Comparison of ENCODE assay signal across 9 cellular contexts in the genomic region with DNA sequence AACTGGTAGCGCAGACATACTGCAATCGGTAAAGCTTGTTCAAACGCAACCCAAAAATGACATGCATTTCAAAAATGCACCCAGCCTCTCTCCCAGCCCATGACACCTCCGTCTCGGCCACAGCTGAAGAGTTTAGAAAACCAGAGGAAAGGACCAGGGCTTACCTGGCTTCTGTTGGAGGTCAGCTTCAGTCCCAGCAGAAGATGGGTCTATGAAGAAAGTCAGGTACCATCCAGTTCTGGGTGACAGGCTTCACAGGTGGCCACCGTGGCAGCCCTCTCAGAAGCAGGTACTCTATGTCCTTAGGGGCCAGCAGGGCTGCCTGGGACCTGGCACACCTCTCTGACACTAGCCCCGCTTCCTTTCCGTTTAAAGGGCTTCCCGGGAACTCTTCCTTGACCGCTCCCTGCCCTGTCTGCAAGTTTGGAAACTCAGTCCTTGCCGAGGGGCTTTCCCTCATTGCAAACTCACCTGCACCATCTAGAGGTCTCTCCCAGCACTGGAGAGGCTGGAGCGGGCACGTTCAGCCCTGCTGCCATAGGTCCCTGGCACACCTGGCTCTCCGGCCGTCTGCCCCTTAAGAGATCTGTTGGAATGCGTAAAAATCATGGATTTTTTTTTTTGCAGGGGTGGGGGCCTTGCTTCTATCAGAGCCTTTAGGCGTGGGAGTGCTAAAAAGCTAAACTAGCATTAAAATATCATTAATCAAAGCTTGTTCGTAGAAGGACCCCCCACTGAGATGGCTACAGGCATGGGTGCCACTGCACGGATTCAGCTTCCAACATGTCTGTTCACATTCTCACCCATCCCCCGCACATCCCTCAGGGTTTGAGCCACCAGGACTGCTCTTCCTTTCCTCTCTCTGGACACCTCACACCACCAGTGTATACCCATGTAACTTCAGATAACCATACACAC. TPM values are rescaled to one million over a fixed set of nuclear protein-coding genes. Genes with fewer than 3 reads are reported as not detected.
DNase-seq lines count a peak whose midpoint lies in the region; ATAC-seq and TF ChIP-seq lines count a peak whose summit lies in the region.
"Had no signal": no experiment of that assay in that cellular context is flagged by ENCODE, and none has a peak within 500 bp of the region (broad histone marks: within the 10 kb centered on the region; RNA-seq: fewer than 3 reads in every experiment).

Gene EDAR (minus strand): TSS at position 425 of the 918 bp plus-strand sequence. CDS start 58,206 bp downstream, outside the sequence.

- peak within 1 kb of the TSS; percentile 23 for H3K4me3 Mint-ChIP-seq in activated T-helper 2 cell treated with anti-CD3 and anti-CD28 coated beads, Interferon-gamma antibody, Interleukin-2, Interleukin-4, amounts not matched to agents 10 μg/mL and 5 μg/mL and 100 μg/mL, durations not matched to agents 14 hours and 24 hours and 36 hours (ENCODE audit: low read depth)
- H3K4me3 Mint-ChIP-seq: B cell had no signal

- H3K4me1 Mint-ChIP-seq in activated T-helper 2 cell treated with anti-CD3 and anti-CD28 coated beads, Interferon-gamma antibody, Interleukin-2, Interleukin-4, amounts not matched to agents 10 μg/mL and 5 μg/mL and 100 μg/mL, durations not matched to agents 14 hours and 24 hours and 36 hours (ENCODE audit: low read depth): peaks cover 13% of the 10 kb centered on the region
- H3K4me1 Mint-ChIP-seq: B cell had no signal

- H3K9ac ChIP-seq in rectal smooth muscle tissue (ENCODE audit: low read length): no peak within 1 kb of the TSS

- peak; percentile 39 for ATAC-seq in gastroesophageal sphincter
- ATAC-seq in GM18868 (IDR thresholded peaks at IDR 0.05; ENCODE audit: unreplicated experiment): no peak
- ATAC-seq in GM19035 (IDR thresholded peaks at IDR 0.05; ENCODE audit: unreplicated experiment): no peak

- H3K36me3 ChIP-seq in gastroesophageal sphincter: no peaks in the 10 kb centered on the region
- no peaks in the 10 kb centered on the region for H3K36me3 ChIP-seq in rectal smooth muscle tissue (ENCODE audit: control insufficient read depth, insufficient read depth, low read length)

- H3K9me3 ChIP-seq in gastroesophageal sphincter: no peaks in the 10 kb centered on the region

- H3K4me1 ChIP-seq in gastroesophageal sphincter (peaks cover 0 to 6% (median 0%) of the 10 kb centered on the region in 3 donors), rectal smooth muscle tissue (ENCODE audit: control insufficient read depth, insufficient read depth, low read length) (no peaks in the 10 kb centered on the region)

- H3K4me3 ChIP-seq in gastroesophageal sphincter (no peak within 1 kb of the TSS), rectal smooth muscle tissue (ENCODE audit: low read length) (peak within 1 kb of the TSS; percentile 6)

- no peak for TF ChIP-seq EP300 in gastroesophageal sphincter (IDR thresholded peaks at IDR 0.05)

- H3K27ac Mint-ChIP-seq in activated T-helper 2 cell treated with anti-CD3 and anti-CD28 coated beads, Interferon-gamma antibody, Interleukin-2, Interleukin-4, amounts not matched to agents 10 μg/mL and 5 μg/mL and 100 μg/mL, durations not matched to agents 14 hours and 24 hours and 36 hours: no peak within 1 kb of the TSS
- H3K27ac Mint-ChIP-seq: B cell had no signal

- no peaks in the 10 kb centered on the region for H3K9me3 Mint-ChIP-seq in activated T-helper 2 cell treated with anti-CD3 and anti-CD28 coated beads, Interferon-gamma antibody, Interleukin-2, Interleukin-4, amounts not matched to agents 10 μg/mL and 5 μg/mL and 100 μg/mL, durations not matched to agents 14 hours and 24 hours and 36 hours

- DNase-seq in NCI-H1436 (lab: John Stamatoyannopoulos, UW) (peak; percentile 4), NCI-H1436 treated with DMSO at 0.1 percent for 48 hours (lab: John Stamatoyannopoulos, UW) (no peak), NCI-H748 (lab: John Stamatoyannopoulos, UW; ENCODE audit: unreplicated experiment) (peak; percentile 76)
- DNase-seq in activated T-helper 2 cell treated with anti-CD3 and anti-CD28 coated beads, Interferon-gamma antibody, Interleukin-2, Interleukin-4, amounts not matched to agents 10 μg/mL and 5 μg/mL and 100 μg/mL, durations not matched to agents 14 hours and 24 hours and 36 hours (ENCODE audit: low spot score): peak; percentile 12

- WGBS in gastroesophageal sphincter (ENCODE audit: low coverage in 1 of 2), 2 donors: 21 to 35% methylated on average over 9 to 13 of the region's 20 CpGs

- H3K27ac ChIP-seq in gastroesophageal sphincter (no peak within 1 kb of the TSS), rectal smooth muscle tissue (ENCODE audit: low read depth, low read length) (no peak within 1 kb of the TSS)

- peaks cover 23% of the 10 kb centered on the region for H3K27me3 Mint-ChIP-seq in activated T-helper 2 cell treated with anti-CD3 and anti-CD28 coated beads, Interferon-gamma antibody, Interleukin-2, Interleukin-4, amounts not matched to agents 10 μg/mL and 5 μg/mL and 100 μg/mL, durations not matched to agents 14 hours and 24 hours and 36 hours (ENCODE audit: low read depth)

- no peaks in the 10 kb centered on the region for H3K36me3 Mint-ChIP-seq in activated T-helper 2 cell treated with anti-CD3 and anti-CD28 coated beads, Interferon-gamma antibody, Interleukin-2, Interleukin-4, amounts not matched to agents 10 μg/mL and 5 μg/mL and 100 μg/mL, durations not matched to agents 14 hours and 24 hours and 36 hours (ENCODE audit: low read depth)

- H3K27me3 ChIP-seq in gastroesophageal sphincter (peaks cover 31% of the 10 kb centered on the region), rectal smooth muscle tissue (ENCODE audit: control insufficient read depth, insufficient read depth, low read length) (no peaks in the 10 kb centered on the region)

- peak in 2 of 4 experiments; percentile 33 to 55 for TF ChIP-seq CTCF in gastroesophageal sphincter (IDR thresholded peaks at IDR 0.05)

- intact Hi-C loops in activated T-helper 2 cell treated with anti-CD3 and anti-CD28 coated beads, Interferon-gamma antibody, Interleukin-2, Interleukin-4, amounts not matched to agents 10 μg/mL and 5 μg/mL and 100 μg/mL, durations not matched to agents 14 hours and 24 hours and 36 hours (cut with micrococcal nuclease): loop anchor here (2.0 kb wide), 1 partner anchor 60 kb away; no protein-coding TSS in a partner anchor

- TF ChIP-seq POLR2A in gastroesophageal sphincter (IDR thresholded peaks at IDR 0.05): no peak

RNA-seq across cellular contexts. Expression of gene EDAR, which starts in this region (rescaled TPM):
- 0.11 TPM in 2 replicates for total RNA-seq in activated T-helper 2 cell treated with anti-CD3 and anti-CD28 coated beads, Interferon-gamma antibody, Interleukin-2, Interleukin-4, amounts not matched to agents 10 μg/mL and 5 μg/mL and 100 μg/mL, durations not matched to agents 14 hours and 24 hours and 36 hours
- total RNA-seq in gastroesophageal sphincter: under 1 TPM in 1 of 4 donors, not detected in 3; 0.92 TPM
- total RNA-seq: B cell had no signal

Comparison
In these comparisons a context has a peak if more than half of its experiments do, and no peak if none do; other contexts are left out.
1. Peak in DNase-seq in activated T-helper 2 cell treated with anti-CD3 and anti-CD28 coated beads, Interferon-gamma antibody, Interleukin-2, Interleukin-4, amounts not matched to agents 10 μg/mL and 5 μg/mL and 100 μg/mL, durations not matched to agents 14 hours and 24 hours and 36 hours; RNA of the gene not detected or under 1 TPM.
2. Peak in ATAC-seq in gastroesophageal sphincter; RNA of the gene not detected or under 1 TPM.